In the genomic region with DNA sequence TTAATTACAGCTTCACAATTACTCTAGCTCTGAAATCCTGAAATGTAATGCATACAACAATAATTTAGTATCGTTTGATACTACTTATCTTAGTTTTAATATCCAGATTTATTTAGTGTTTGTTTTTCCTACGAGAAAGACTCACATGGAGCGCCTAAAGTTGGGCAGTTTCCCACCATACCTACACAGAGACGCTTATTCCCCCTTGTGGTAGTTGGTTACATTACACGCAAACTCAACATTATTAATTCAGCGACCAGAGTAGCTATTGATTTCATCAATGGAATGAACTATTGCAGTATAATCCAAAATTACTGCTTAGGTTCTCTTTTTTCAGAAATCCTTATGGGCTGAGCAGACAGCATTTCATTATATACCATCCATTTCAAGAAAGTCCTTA, we compare ENCODE assay signal across 9 cellular contexts.
A peak's percentile ranks its signal among the peaks of the same experiment; 100 is the strongest.
DNase-seq lines count a peak whose midpoint lies in the region; ATAC-seq and TF ChIP-seq lines count a peak whose summit lies in the region.
"Had no signal": no experiment of that assay in that cellular context is flagged by ENCODE, and none has a peak within 500 bp of the region (broad histone marks: within the 10 kb centered on the region; RNA-seq: fewer than 3 reads in every experiment).

No MANE protein-coding gene starts in this region.

- no peaks in the 10 kb centered on the region for H3K27me3 Mint-ChIP-seq in activated CD4-positive, alpha-beta memory T cell treated with anti-CD3 and anti-CD28 coated beads, Interleukin-2, amount 10 ng/mL, durations not matched to agents 7 days and 5 days

- H3K27ac ChIP-seq in cardiac muscle cell: no peak overlapping the region
- H3K27ac ChIP-seq: coronary artery had no signal

- no peaks in the 10 kb centered on the region for H3K36me3 Mint-ChIP-seq in activated CD4-positive, alpha-beta memory T cell treated with anti-CD3 and anti-CD28 coated beads, Interleukin-2, amount 10 ng/mL, durations not matched to agents 7 days and 5 days (ENCODE audit: low read depth)

- no peak overlapping the region for H3K4me3 ChIP-seq in cardiac muscle cell
- H3K4me3 ChIP-seq: coronary artery had no signal

- no peak overlapping the region for H3K4me3 Mint-ChIP-seq in activated CD4-positive, alpha-beta memory T cell treated with anti-CD3 and anti-CD28 coated beads, Interleukin-2, amount 10 ng/mL, durations not matched to agents 7 days and 5 days

- ATAC-seq in Right ventricle myocardium superior (ENCODE audit: poor library complexity) (no peak), HG03469 (IDR thresholded peaks at IDR 0.05; ENCODE audit: unreplicated experiment) (no peak)

- intact Hi-C loops in Right ventricle myocardium superior (cut with DNase I): no loop called here

- no peaks in the 10 kb centered on the region for H3K9me3 ChIP-seq in cardiac muscle cell (ENCODE audit: low read depth)

- H3K4me1 ChIP-seq in cardiac muscle cell (ENCODE audit: low read depth): no peaks in the 10 kb centered on the region

- TF ChIP-seq POLR2A in erythroblast (IDR thresholded peaks at IDR 0.05; ENCODE audit: low read length): no peak

- H3K27ac Mint-ChIP-seq in activated CD4-positive, alpha-beta memory T cell treated with anti-CD3 and anti-CD28 coated beads, Interleukin-2, amount 10 ng/mL, durations not matched to agents 7 days and 5 days: no peak overlapping the region

- peak; percentile 24 for TF ChIP-seq CTCF in cardiac muscle cell (IDR thresholded peaks at IDR 0.05; ENCODE audit: low read depth, low read length)

- no peaks in the 10 kb centered on the region for H3K27me3 ChIP-seq in cardiac muscle cell

- POLR2A ChIA-PET in activated CD4-positive, alpha-beta memory T cell treated with anti-CD3 and anti-CD28 coated beads, Interleukin-2, amount 10 ng/mL, durations not matched to agents 7 days and 5 days (lab: Charles Lee): no interaction called here

- no peaks in the 10 kb centered on the region for H3K4me1 Mint-ChIP-seq in activated CD4-positive, alpha-beta memory T cell treated with anti-CD3 and anti-CD28 coated beads, Interleukin-2, amount 10 ng/mL, durations not matched to agents 7 days and 5 days

- no peaks in the 10 kb centered on the region for H3K36me3 ChIP-seq in cardiac muscle cell

- peak; percentile 3 to 17 for DNase-seq in cardiac muscle cell (ENCODE audit: low read depth in 1 of 2, low spot score in 1 of 2)
- no peak for DNase-seq in Right ventricle myocardium superior
- peak; percentile 11 for DNase-seq in NCI-H1105 (lab: John Stamatoyannopoulos, UW)
- peak; percentile 1 to 16 for DNase-seq in erythroblast (lab: John Stamatoyannopoulos, UW)
- no peak for DNase-seq in activated CD4-positive, alpha-beta memory T cell treated with anti-CD3 and anti-CD28 coated beads, Interleukin-2, amount 10 ng/mL, durations not matched to agents 7 days and 5 days
- DNase-seq in NCI-H187 treated with DMSO at 0.1 percent for 48 hours (lab: John Stamatoyannopoulos, UW): no peak
- DNase-seq in NCI-H774 (lab: John Stamatoyannopoulos, UW): no peak

- CTCF ChIA-PET in activated CD4-positive, alpha-beta memory T cell treated with anti-CD3 and anti-CD28 coated beads, Interleukin-2, amount 10 ng/mL, durations not matched to agents 7 days and 5 days (lab: Charles Lee): no interaction called here

- H3K9me3 Mint-ChIP-seq in activated CD4-positive, alpha-beta memory T cell treated with anti-CD3 and anti-CD28 coated beads, Interleukin-2, amount 10 ng/mL, durations not matched to agents 7 days and 5 days: peaks cover 9% of the 10 kb centered on the region

Comparison
In these comparisons a context has a peak if more than half of its experiments do, and no peak if none do; other contexts are left out.
1. DNase-seq: peak in cardiac muscle cell (2 of 2), NCI-H1105 (single experiment) and erythroblast (2 of 2); none in Right ventricle myocardium superior (single experiment), activated CD4-positive, alpha-beta memory T cell treated with anti-CD3 and anti-CD28 coated beads, Interleukin-2, amount 10 ng/mL, durations not matched to agents 7 days and 5 days (single experiment), NCI-H187 treated with DMSO at 0.1 percent for 48 hours (single experiment) and NCI-H774 (single experiment).